Comparison of ENCODE assay signal across 35 cellular contexts in genomic region chr13:45749026-45749759, GRCh38. TPM values are rescaled to one million over a fixed set of nuclear protein-coding genes. Genes with fewer than 3 reads are reported as not detected.
DNase-seq lines count a peak whose midpoint lies in the region; ATAC-seq and TF ChIP-seq lines count a peak whose summit lies in the region.
"Had no signal": no experiment of that assay in that cellular context is flagged by ENCODE, and none has a peak within 500 bp of the region (broad histone marks: within the 10 kb centered on the region; RNA-seq: fewer than 3 reads in every experiment).

No MANE protein-coding gene starts in this region.

- no peaks in the 10 kb centered on the region for H3K36me3 ChIP-seq in neural progenitor cell
- H3K36me3 ChIP-seq: tibial nerve had no signal

- no peaks in the 10 kb centered on the region for H3K36me3 Mint-ChIP-seq in neural progenitor cell
- H3K36me3 Mint-ChIP-seq in CD14-positive monocyte: no peaks in the 10 kb centered on the region
- H3K36me3 Mint-ChIP-seq: activated naive CD4-positive, alpha-beta T cell treated with anti-CD3 and anti-CD28 coated beads, Interleukin-2, amount 10 ng/mL, durations not matched to agents 7 days and 5 days; CD4-positive, alpha-beta memory T cell; naive thymus-derived CD8-positive, alpha-beta T cell had no signal

- no peak overlapping the region for H3K4me3 ChIP-seq in neural progenitor cell
- H3K4me3 ChIP-seq: coronary artery, smooth muscle cell, tibial nerve had no signal

- H3K27ac Mint-ChIP-seq in neural progenitor cell (peak overlapping the region; percentile 78), CD14-positive monocyte (peak overlapping the region in 1 of 7 donors; percentile 79)
- H3K27ac Mint-ChIP-seq: activated B cell treated with CpG ODN at 0.5 μM for 24 hours; activated naive CD4-positive, alpha-beta T cell treated with anti-CD3 and anti-CD28 coated beads, Interleukin-2, amount 10 ng/mL, durations not matched to agents 7 days and 5 days; activated T-helper 1 cell treated with anti-CD3 and anti-CD28 coated beads, Interleukin-12 subunit alpha, Interleukin-12 subunit beta, Interleukin-2, Interleukin-4 antibody, amounts not matched to agents 30 ng/mL and 10 ng/mL and 1 ng/mL, durations not matched to agents 14 hours and 24 hours and 36 hours; CD4-positive, alpha-beta memory T cell; naive thymus-derived CD8-positive, alpha-beta T cell had no signal

- H4K20me1 ChIP-seq in neural progenitor cell (ENCODE audit: low read depth): no peaks in the 10 kb centered on the region

- H3K9ac ChIP-seq in neural progenitor cell: no peak overlapping the region

- TF ChIP-seq CTCF in neural progenitor cell (IDR thresholded peaks at IDR 0.05) (no peak), CD14-positive monocyte (IDR thresholded peaks at IDR 0.05) (no peak)

- peaks cover 16% of the 10 kb centered on the region for H3K4me1 ChIP-seq in neural progenitor cell
- H3K4me1 ChIP-seq: tibial nerve had no signal

- H3K27me3 ChIP-seq in neural progenitor cell: no peaks in the 10 kb centered on the region
- H3K27me3 ChIP-seq: tibial nerve had no signal

- H3F3A ChIP-seq in neural progenitor cell (ENCODE audit: low read depth): peaks cover 20% of the 10 kb centered on the region

- H3K27ac ChIP-seq in neural progenitor cell: no peak overlapping the region
- H3K27ac ChIP-seq: coronary artery, tibial nerve had no signal

- H3K4me1 Mint-ChIP-seq in neural progenitor cell: peaks cover 27% of the 10 kb centered on the region
- H3K4me1 Mint-ChIP-seq in CD14-positive monocyte: peaks cover 19% of the 10 kb centered on the region
- H3K4me1 Mint-ChIP-seq: activated B cell treated with CpG ODN at 0.5 μM for 24 hours; activated naive CD4-positive, alpha-beta T cell treated with anti-CD3 and anti-CD28 coated beads, Interleukin-2, amount 10 ng/mL, durations not matched to agents 7 days and 5 days; CD4-positive, alpha-beta memory T cell; naive thymus-derived CD8-positive, alpha-beta T cell had no signal

- H2AFZ ChIP-seq in neural progenitor cell (replicated peaks): no peak overlapping the region

- no peak for ATAC-seq in esophagus mucosa
- ATAC-seq: naive thymus-derived CD8-positive, alpha-beta T cell; PC-3 had no signal

- H3K9me3 Mint-ChIP-seq in neural progenitor cell (peaks cover 26% of the 10 kb centered on the region), CD14-positive monocyte (peaks cover 10 to 19% (median 15%) of the 10 kb centered on the region in 7 donors)
- H3K9me3 Mint-ChIP-seq: activated B cell treated with CpG ODN at 0.5 μM for 24 hours; activated naive CD4-positive, alpha-beta T cell treated with anti-CD3 and anti-CD28 coated beads, Interleukin-2, amount 10 ng/mL, durations not matched to agents 7 days and 5 days had no signal

- DNase-seq in NCI-H2081 (lab: John Stamatoyannopoulos, UW): peak; percentile 38 to 52
- no peak for DNase-seq in NCI-H2081 treated with DMSO at 0.1 percent for 48 hours (lab: John Stamatoyannopoulos, UW)
- DNase-seq in NCI-H1092 treated with DMSO at 0.1 percent for 48 hours (lab: John Stamatoyannopoulos, UW): peak; percentile 65
- peak; percentile 50 for DNase-seq in NCI-H748 treated with DMSO at 0.1 percent for 48 hours (lab: John Stamatoyannopoulos, UW)
- DNase-seq in neural progenitor cell (ENCODE audit: low spot score): peak; percentile 34
- DNase-seq in DMS114 treated with DMSO at 0.1 percent for 48 hours (lab: John Stamatoyannopoulos, UW; ENCODE audit: unreplicated experiment): no peak
- DNase-seq in CD14-positive monocyte (ENCODE audit: low spot score): no peak
- DNase-seq: activated B cell treated with CpG ODN at 0.5 μM for 24 hours; activated CD4-positive, alpha-beta T cell treated with anti-CD3 and anti-CD28 coated beads, Interleukin-2, amount 50 U/mL, for 4 hours; activated naive CD4-positive, alpha-beta T cell treated with anti-CD3 and anti-CD28 coated beads, Interleukin-2, amount 10 ng/mL, durations not matched to agents 7 days and 5 days; AML-193; amygdala; CD4-positive, alpha-beta memory T cell; DMS53; effector memory CD4-positive, alpha-beta T cell; erythroblast; foreskin fibroblast; GF-D8; head of caudate nucleus; KBM-7; MM.1S; naive thymus-derived CD8-positive, alpha-beta T cell; NCI-H446; NK-92 treated with Interleukin-12 subunit alpha and Interleukin-12 subunit beta, amount 100 ng/mL, for 24 hours; PC-3; stimulated activated CD4-positive, alpha-beta T cell treated with anti-CD3 and anti-CD28 coated beads, Interleukin-2, amount 100 ng/mL, for 24 hours; T-helper 9 cell had no signal

- peak overlapping the region; percentile 28 for H3K4me2 ChIP-seq in neural progenitor cell
- H3K4me2 ChIP-seq: smooth muscle cell had no signal

- no peak overlapping the region for H3K4me3 Mint-ChIP-seq in neural progenitor cell
- no peak overlapping the region for H3K4me3 Mint-ChIP-seq in CD14-positive monocyte
- H3K4me3 Mint-ChIP-seq: activated B cell treated with CpG ODN at 0.5 μM for 24 hours; activated naive CD4-positive, alpha-beta T cell treated with anti-CD3 and anti-CD28 coated beads, Interleukin-2, amount 10 ng/mL, durations not matched to agents 7 days and 5 days; activated T-helper 1 cell treated with anti-CD3 and anti-CD28 coated beads, Interleukin-12 subunit alpha, Interleukin-12 subunit beta, Interleukin-2, Interleukin-4 antibody, amounts not matched to agents 30 ng/mL and 10 ng/mL and 1 ng/mL, durations not matched to agents 14 hours and 24 hours and 36 hours; CD4-positive, alpha-beta memory T cell; naive thymus-derived CD8-positive, alpha-beta T cell had no signal

- no peaks in the 10 kb centered on the region for H3K9me3 ChIP-seq in neural progenitor cell (ENCODE audit: low read depth)
- H3K9me3 ChIP-seq: tibial nerve had no signal

- intact Hi-C loops in CD14-positive monocyte (cut with micrococcal nuclease): no loop called here

- no peaks in the 10 kb centered on the region for H3K79me2 ChIP-seq in neural progenitor cell (ENCODE audit: low read depth)

- H3K27me3 Mint-ChIP-seq in neural progenitor cell (ENCODE audit: insufficient read depth, low read depth): peaks cover 7% of the 10 kb centered on the region
- peaks cover 0 to 1% (median 0%) of the 10 kb centered on the region in 3 donors for H3K27me3 Mint-ChIP-seq in CD14-positive monocyte (ENCODE audit: low read depth in 3 of 3)

RNA-seq across cellular contexts. Expression of gene CBY2, which starts 47.1 kb away (rescaled TPM):
- total RNA-seq in neural progenitor cell (ENCODE audit: low replicate concordance): 0.31 TPM in 1 of 2 replicates, not detected in the other
- 0.32 TPM for total RNA-seq in esophagus mucosa
- polyA plus RNA-seq in CD14-positive monocyte: not detected
- total RNA-seq: activated B cell treated with CpG ODN at 0.5 μM for 24 hours; activated T-helper 1 cell treated with anti-CD3 and anti-CD28 coated beads, Interleukin-12 subunit alpha, Interleukin-12 subunit beta, Interleukin-2, Interleukin-4 antibody, amounts not matched to agents 30 ng/mL and 10 ng/mL and 1 ng/mL, durations not matched to agents 14 hours and 24 hours and 36 hours; HT1080; naive thymus-derived CD8-positive, alpha-beta T cell; osteoblast; PC-3; smooth muscle cell; tibial nerve had no signal
- polyA plus RNA-seq: keratinocyte; naive thymus-derived CD8-positive, alpha-beta T cell; smooth muscle cell had no signal

Comparison
In these comparisons a context has a peak if more than half of its experiments do, and no peak if none do; other contexts are left out.
1. DNase-seq: peak in NCI-H2081 (2 of 2), NCI-H1092 treated with DMSO at 0.1 percent for 48 hours (single experiment), NCI-H748 treated with DMSO at 0.1 percent for 48 hours (single experiment) and neural progenitor cell (single experiment); none in NCI-H2081 treated with DMSO at 0.1 percent for 48 hours (single experiment), DMS114 treated with DMSO at 0.1 percent for 48 hours (single experiment) and CD14-positive monocyte (single experiment).